ENCODE assay signal across 2 cellular contexts in the genomic region with DNA sequence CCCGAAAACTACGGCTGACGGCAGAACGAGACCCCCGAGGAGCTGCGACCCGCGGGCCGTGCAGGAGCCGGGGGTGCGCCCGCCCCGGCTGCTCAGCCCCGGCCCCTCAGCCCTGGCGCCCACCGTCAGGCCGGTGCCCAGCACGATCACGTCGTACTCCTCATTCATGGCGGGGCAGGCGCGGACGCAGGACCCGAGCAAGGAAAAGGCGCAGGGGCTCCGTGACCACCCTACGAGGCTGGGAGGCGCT.
TF ChIP-seq lines count a peak whose summit lies in the region.

No MANE protein-coding gene starts in this region.

TF ChIP-seq in H1, 55 proteins besides CTCF, POLR2A, EP300 and RAD21:
- TF ChIP-seq KDM1A (IDR thresholded peaks at IDR 0.05; ENCODE audit: borderline replicate concordance, low read length) (no peak), SP2 (IDR thresholded peaks at IDR 0.05; ENCODE audit: low read length) (no peak), GTF2F1 (IDR thresholded peaks at IDR 0.05; ENCODE audit: borderline replicate concordance, low read depth, low read length) (no peak), NANOG (IDR thresholded peaks at IDR 0.05; ENCODE audit: insufficient read depth, low read depth, low read length, poor library complexity, severe bottlenecking) (no peak), PHF8 (conservative IDR thresholded peaks at IDR 0.05; ENCODE audit: low read depth, low read length) (peak; percentile 89), BACH1 (IDR thresholded peaks at IDR 0.05; ENCODE audit: low read length) (no peak), ASH2L (IDR thresholded peaks at IDR 0.05; ENCODE audit: low read length) (peak; percentile 54), YY1 (IDR thresholded peaks at IDR 0.05; ENCODE audit: low read depth, low read length) (no peak)

TF ChIP-seq in neural cell, 6 proteins besides CTCF, POLR2A, EP300 and RAD21:
- TF ChIP-seq, protein P1, sequence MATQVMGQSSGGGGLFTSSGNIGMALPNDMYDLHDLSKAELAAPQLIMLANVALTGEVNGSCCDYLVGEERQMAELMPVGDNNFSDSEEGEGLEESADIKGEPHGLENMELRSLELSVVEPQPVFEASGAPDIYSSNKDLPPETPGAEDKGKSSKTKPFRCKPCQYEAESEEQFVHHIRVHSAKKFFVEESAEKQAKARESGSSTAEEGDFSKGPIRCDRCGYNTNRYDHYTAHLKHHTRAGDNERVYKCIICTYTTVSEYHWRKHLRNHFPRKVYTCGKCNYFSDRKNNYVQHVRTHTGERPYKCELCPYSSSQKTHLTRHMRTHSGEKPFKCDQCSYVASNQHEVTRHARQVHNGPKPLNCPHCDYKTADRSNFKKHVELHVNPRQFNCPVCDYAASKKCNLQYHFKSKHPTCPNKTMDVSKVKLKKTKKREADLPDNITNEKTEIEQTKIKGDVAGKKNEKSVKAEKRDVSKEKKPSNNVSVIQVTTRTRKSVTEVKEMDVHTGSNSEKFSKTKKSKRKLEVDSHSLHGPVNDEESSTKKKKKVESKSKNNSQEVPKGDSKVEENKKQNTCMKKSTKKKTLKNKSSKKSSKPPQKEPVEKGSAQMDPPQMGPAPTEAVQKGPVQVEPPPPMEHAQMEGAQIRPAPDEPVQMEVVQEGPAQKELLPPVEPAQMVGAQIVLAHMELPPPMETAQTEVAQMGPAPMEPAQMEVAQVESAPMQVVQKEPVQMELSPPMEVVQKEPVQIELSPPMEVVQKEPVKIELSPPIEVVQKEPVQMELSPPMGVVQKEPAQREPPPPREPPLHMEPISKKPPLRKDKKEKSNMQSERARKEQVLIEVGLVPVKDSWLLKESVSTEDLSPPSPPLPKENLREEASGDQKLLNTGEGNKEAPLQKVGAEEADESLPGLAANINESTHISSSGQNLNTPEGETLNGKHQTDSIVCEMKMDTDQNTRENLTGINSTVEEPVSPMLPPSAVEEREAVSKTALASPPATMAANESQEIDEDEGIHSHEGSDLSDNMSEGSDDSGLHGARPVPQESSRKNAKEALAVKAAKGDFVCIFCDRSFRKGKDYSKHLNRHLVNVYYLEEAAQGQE (IDR thresholded peaks at IDR 0.05; ENCODE audit: borderline replicate concordance), result no peak
- no peak for TF ChIP-seq MXI1 (conservative IDR thresholded peaks at IDR 0.05; ENCODE audit: poor library complexity, severe bottlenecking)
- TF ChIP-seq POLR2AphosphoS5 (IDR thresholded peaks at IDR 0.05), result no peak
- TF ChIP-seq TAF1 (IDR thresholded peaks at IDR 0.05; ENCODE audit: low read depth), result no peak
- no peak for TF ChIP-seq EZH2 (IDR thresholded peaks at IDR 0.05; ENCODE audit: borderline replicate concordance, insufficient read depth, low read length, poor library complexity, severe bottlenecking)
- TF ChIP-seq SMC3 (conservative IDR thresholded peaks at IDR 0.05; ENCODE audit: poor library complexity), result no peak
